ENCODE assay signal across 23 cellular contexts in the genomic region with DNA sequence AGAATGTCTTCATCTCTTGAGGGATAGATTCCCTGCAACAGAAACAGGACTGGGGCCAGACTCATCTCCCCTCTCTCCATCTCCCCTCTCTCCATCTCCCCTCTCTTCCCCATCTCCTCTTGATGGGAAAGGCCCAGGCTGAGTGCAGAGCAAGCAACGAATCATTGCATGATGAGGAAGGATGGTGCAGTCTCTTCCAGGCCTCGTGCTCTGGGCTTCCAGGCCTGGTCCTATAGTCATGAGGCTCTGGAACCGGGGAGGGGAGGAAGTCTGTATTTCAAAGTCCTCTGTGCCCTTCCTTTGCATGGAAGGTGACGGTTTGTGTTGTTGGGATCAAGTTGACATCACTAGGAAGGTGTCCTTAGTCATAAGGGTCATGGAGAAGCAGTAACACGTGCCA.
"Had no signal": no experiment of that assay in that cellular context is flagged by ENCODE, and none has a peak within 500 bp of the region (broad histone marks: within the 10 kb centered on the region; RNA-seq: fewer than 3 reads in every experiment).

No MANE protein-coding gene starts in this region.

- H3K4me1 Mint-ChIP-seq: endodermal cell had no signal

- H3K27ac Mint-ChIP-seq: dendritic cell treated with granulocyte-macrophage colony-stimulating factor and Interleukin-4, amounts not matched to agents 40 ng/mL and 50 ng/mL, for 4 days; effector memory CD8-positive, alpha-beta T cell; endodermal cell had no signal

- H3K4me3 Mint-ChIP-seq: dendritic cell treated with granulocyte-macrophage colony-stimulating factor and Interleukin-4, amounts not matched to agents 40 ng/mL and 50 ng/mL, for 4 days; effector memory CD8-positive, alpha-beta T cell; endodermal cell had no signal

- H3K36me3 ChIP-seq: colonic mucosa, esophagus squamous epithelium, gastrocnemius medialis, gastroesophageal sphincter, heart left ventricle, heart right ventricle had no signal

- H3K9me3 ChIP-seq: colonic mucosa, esophagus squamous epithelium, gastrocnemius medialis, gastroesophageal sphincter, heart left ventricle, heart right ventricle had no signal

- H3K27ac ChIP-seq: colonic mucosa, coronary artery, dorsolateral prefrontal cortex, epithelial cell of prostate, esophagus squamous epithelium, gastrocnemius medialis, gastroesophageal sphincter, heart left ventricle, heart right ventricle had no signal

- H3K4me3 ChIP-seq: colonic mucosa, coronary artery, dorsolateral prefrontal cortex, esophagus squamous epithelium, gastrocnemius medialis, gastroesophageal sphincter, heart left ventricle, heart right ventricle had no signal

- ATAC-seq: effector memory CD8-positive, alpha-beta T cell; esophagus mucosa; gastrocnemius medialis; gastroesophageal sphincter; heart left ventricle; heart right ventricle had no signal

- DNase-seq: colonic mucosa; cortex of kidney; dermis blood vessel endothelial cell; dorsolateral prefrontal cortex; effector CD4-positive, alpha-beta T cell; effector CD8-positive, alpha-beta T cell; effector memory CD4-positive, alpha-beta T cell; effector memory CD8-positive, alpha-beta T cell; endodermal cell; erythroblast; esophagus squamous epithelium; foreskin fibroblast; foreskin melanocyte; gastrocnemius medialis; glutamatergic neuron; head of caudate nucleus; heart left ventricle; heart right ventricle had no signal

- H3K27me3 ChIP-seq: colonic mucosa, dorsolateral prefrontal cortex, esophagus squamous epithelium, gastrocnemius medialis, gastroesophageal sphincter, heart left ventricle, heart right ventricle had no signal

- H3K4me1 ChIP-seq: heart left ventricle had no signal

- H3K9me3 Mint-ChIP-seq: dendritic cell treated with granulocyte-macrophage colony-stimulating factor and Interleukin-4, amounts not matched to agents 40 ng/mL and 50 ng/mL, for 4 days; endodermal cell had no signal
